32 cellular contexts compared by ENCODE assay signal in the genomic region with DNA sequence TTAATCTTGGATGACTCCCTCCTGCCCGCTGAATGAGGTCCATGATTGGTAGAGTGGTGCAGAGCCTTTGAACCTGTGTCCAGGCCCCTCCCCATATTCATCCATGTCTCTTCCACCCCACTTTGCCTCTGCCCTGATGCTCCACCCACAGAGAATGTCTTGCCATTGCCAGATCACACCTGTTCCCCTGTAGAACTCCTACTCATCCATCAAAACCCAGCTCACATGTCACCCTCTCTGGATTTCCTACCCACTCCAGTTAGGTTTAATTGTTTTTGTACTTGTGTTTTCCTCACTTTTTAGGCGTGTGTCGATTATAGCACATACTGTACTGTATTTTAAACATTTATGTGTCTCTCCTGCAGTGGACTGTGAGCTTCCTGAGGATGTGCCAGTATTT.
"Had no signal": no experiment of that assay in that cellular context is flagged by ENCODE, and none has a peak within 500 bp of the region (broad histone marks: within the 10 kb centered on the region; RNA-seq: fewer than 3 reads in every experiment).

No MANE protein-coding gene starts in this region.

- DNase-seq: activated B cell treated with CpG ODN at 0.5 μM for 24 hours; activated CD4-positive, alpha-beta T cell treated with anti-CD3 and anti-CD28 coated beads for 48 hours; activated CD4-positive, alpha-beta T cell treated with anti-CD3 and anti-CD28 coated beads, Interleukin-2, amount 50 U/mL, for 1 hour; activated CD4-positive, alpha-beta T cell treated with anti-CD3 and anti-CD28 coated beads, Interleukin-2, amount 50 U/mL, for 48 hours; activated CD8-positive, alpha-beta memory T cell treated with anti-CD3 and anti-CD28 coated beads for 24 hours; activated CD8-positive, alpha-beta T cell treated with anti-CD3 and anti-CD28 coated beads for 36 hours; activated effector memory CD4-positive, alpha-beta T cell treated with anti-CD3 and anti-CD28 coated beads, Interleukin-2, amount 50 U/mL, for 16 hours; activated naive CD4-positive, alpha-beta T cell treated with anti-CD3 and anti-CD28 coated beads for 36 hours; activated naive CD8-positive, alpha-beta T cell treated with anti-CD3 and anti-CD28 coated beads for 36 hours; activated naive CD8-positive, alpha-beta T cell treated with anti-CD3 and anti-CD28 coated beads, Interleukin-2, amount 50 U/mL, for 24 hours; activated T-cell treated with anti-CD3 and anti-CD28 coated beads, Interleukin-2, amount 50 U/mL, for 4 hours; amygdala; aorta; body of pancreas; cortex of kidney; effector CD8-positive, alpha-beta T cell; esophagus squamous epithelium; T-helper 1 cell; T-helper 17 cell; T1000; WERI-Rb-1 had no signal

- H3K27ac ChIP-seq: body of pancreas, breast epithelium, cardiac muscle cell, epithelial cell of prostate, gastroesophageal sphincter, WERI-Rb-1 had no signal

- H3K27me3 Mint-ChIP-seq: activated B cell treated with CpG ODN at 0.5 μM for 24 hours had no signal

- H3K36me3 ChIP-seq: adrenal gland, breast epithelium, cardiac muscle cell, esophagus squamous epithelium had no signal

- H3K4me1 Mint-ChIP-seq: activated B cell treated with CpG ODN at 0.5 μM for 24 hours; activated naive CD8-positive, alpha-beta T cell treated with anti-CD3 and anti-CD28 coated beads for 36 hours; activated naive CD8-positive, alpha-beta T cell treated with anti-CD3 and anti-CD28 coated beads, Interleukin-2, amount 50 U/mL, for 24 hours; central memory CD8-positive, alpha-beta T cell; T-helper 17 cell had no signal

- H3K9me3 ChIP-seq: adrenal gland, body of pancreas, breast epithelium, esophagus squamous epithelium, gastroesophageal sphincter had no signal

- H3K9me3 Mint-ChIP-seq: activated B cell treated with CpG ODN at 0.5 μM for 24 hours; activated CD8-positive, alpha-beta T cell treated with anti-CD3 and anti-CD28 coated beads for 36 hours; activated naive CD4-positive, alpha-beta T cell treated with anti-CD3 and anti-CD28 coated beads for 36 hours; activated naive CD4-positive, alpha-beta T cell treated with anti-CD3 and anti-CD28 coated beads, Interleukin-2, amount 50 U/mL, for 24 hours; activated naive CD8-positive, alpha-beta T cell treated with anti-CD3 and anti-CD28 coated beads for 36 hours; activated T-cell treated with anti-CD3 and anti-CD28 coated beads, Interleukin-2, amount 50 U/mL, for 4 hours; activated T-helper 1 cell treated with anti-CD3 and anti-CD28 coated beads, Interleukin-12 subunit alpha, Interleukin-12 subunit beta, Interleukin-2, Interleukin-4 antibody, amounts not matched to agents 30 ng/mL and 10 ng/mL and 1 ng/mL, durations not matched to agents 14 hours and 24 hours and 36 hours; activated T-helper 2 cell treated with anti-CD3 and anti-CD28 coated beads, Interferon-gamma antibody, Interleukin-2, Interleukin-4, amounts not matched to agents 10 μg/mL and 5 μg/mL and 100 μg/mL, durations not matched to agents 14 hours and 24 hours and 36 hours; T-helper 2 cell treated with Interferon-gamma antibody and Interleukin-4, amounts not matched to agents 5 μg/mL and 100 μg/mL, for 36 hours had no signal

- H3K4me1 ChIP-seq: breast epithelium had no signal

- ATAC-seq: activated CD4-positive, CD25-positive, alpha-beta regulatory T cell treated with anti-CD3 and anti-CD28 coated beads, Interleukin-2, amount 50 U/mL, for 24 hours; activated CD8-positive, alpha-beta T cell treated with anti-CD3 and anti-CD28 coated beads for 36 hours; activated naive CD8-positive, alpha-beta T cell treated with anti-CD3 and anti-CD28 coated beads, Interleukin-2, amount 50 U/mL, for 24 hours; activated T-cell treated with anti-CD3 and anti-CD28 coated beads, Interleukin-2, amount 50 U/mL, for 4 hours; body of pancreas; gastroesophageal sphincter; T-helper 17 cell had no signal

- H3K36me3 Mint-ChIP-seq: activated naive CD4-positive, alpha-beta T cell treated with anti-CD3 and anti-CD28 coated beads, Interleukin-2, amount 50 U/mL, for 24 hours; activated naive CD8-positive, alpha-beta T cell treated with anti-CD3 and anti-CD28 coated beads for 36 hours had no signal

- H3K4me3 ChIP-seq: adrenal gland, body of pancreas, breast epithelium, cardiac muscle cell, esophagus squamous epithelium, gastroesophageal sphincter had no signal

- H3K27ac Mint-ChIP-seq: activated B cell treated with CpG ODN at 0.5 μM for 24 hours; activated CD8-positive, alpha-beta T cell treated with anti-CD3 and anti-CD28 coated beads for 36 hours; activated naive CD4-positive, alpha-beta T cell treated with anti-CD3 and anti-CD28 coated beads for 36 hours; activated naive CD4-positive, alpha-beta T cell treated with anti-CD3 and anti-CD28 coated beads, Interleukin-2, amount 50 U/mL, for 24 hours; activated naive CD8-positive, alpha-beta T cell treated with anti-CD3 and anti-CD28 coated beads for 36 hours; activated naive CD8-positive, alpha-beta T cell treated with anti-CD3 and anti-CD28 coated beads, Interleukin-2, amount 50 U/mL, for 24 hours; activated T-helper 1 cell treated with anti-CD3 and anti-CD28 coated beads, Interleukin-12 subunit alpha, Interleukin-12 subunit beta, Interleukin-2, Interleukin-4 antibody, amounts not matched to agents 30 ng/mL and 10 ng/mL and 1 ng/mL, durations not matched to agents 14 hours and 24 hours and 36 hours; activated T-helper 2 cell treated with anti-CD3 and anti-CD28 coated beads, Interferon-gamma antibody, Interleukin-2, Interleukin-4, amounts not matched to agents 10 μg/mL and 5 μg/mL and 100 μg/mL, durations not matched to agents 14 hours and 24 hours and 36 hours; T-helper 17 cell; T-helper 2 cell treated with Interferon-gamma antibody and Interleukin-4, amounts not matched to agents 5 μg/mL and 100 μg/mL, for 36 hours had no signal

- H3K4me3 Mint-ChIP-seq: activated B cell treated with CpG ODN at 0.5 μM for 24 hours; activated CD8-positive, alpha-beta T cell treated with anti-CD3 and anti-CD28 coated beads for 36 hours; activated naive CD4-positive, alpha-beta T cell treated with anti-CD3 and anti-CD28 coated beads for 36 hours; activated naive CD4-positive, alpha-beta T cell treated with anti-CD3 and anti-CD28 coated beads, Interleukin-2, amount 50 U/mL, for 24 hours; activated naive CD8-positive, alpha-beta T cell treated with anti-CD3 and anti-CD28 coated beads for 36 hours; activated naive CD8-positive, alpha-beta T cell treated with anti-CD3 and anti-CD28 coated beads, Interleukin-2, amount 50 U/mL, for 24 hours; activated T-cell treated with anti-CD3 and anti-CD28 coated beads, Interleukin-2, amount 50 U/mL, for 4 hours; activated T-helper 1 cell treated with anti-CD3 and anti-CD28 coated beads, Interleukin-12 subunit alpha, Interleukin-12 subunit beta, Interleukin-2, Interleukin-4 antibody, amounts not matched to agents 30 ng/mL and 10 ng/mL and 1 ng/mL, durations not matched to agents 14 hours and 24 hours and 36 hours; central memory CD8-positive, alpha-beta T cell; T-helper 17 cell; T-helper 2 cell treated with Interferon-gamma antibody and Interleukin-4, amounts not matched to agents 5 μg/mL and 100 μg/mL, for 36 hours had no signal

- H3K27me3 ChIP-seq: adrenal gland, body of pancreas, cardiac muscle cell, gastroesophageal sphincter had no signal
